In the genomic region with DNA sequence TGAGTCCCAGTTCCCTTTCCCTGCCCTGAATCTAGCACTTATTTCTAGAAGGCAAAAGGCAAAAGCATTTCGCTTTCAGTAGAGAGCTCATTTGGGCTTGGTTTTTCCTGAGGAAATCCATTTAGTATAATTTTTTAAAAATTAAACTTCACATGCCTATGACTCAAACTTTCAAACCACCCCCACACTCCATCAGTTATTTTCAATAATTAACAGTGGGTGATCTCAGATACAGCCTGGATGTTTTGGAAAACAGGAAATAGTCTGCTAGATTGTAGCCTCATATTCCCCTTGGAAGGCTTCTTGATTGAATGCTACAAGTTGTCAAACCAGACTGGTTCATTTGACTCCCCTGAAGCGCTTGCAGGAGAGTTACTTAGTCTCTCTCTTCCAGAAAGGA, we compare ENCODE assay signal across 22 cellular contexts. TPM values are rescaled to one million over a fixed set of nuclear protein-coding genes. Genes with fewer than 3 reads are reported as not detected.
DNase-seq lines count a peak whose midpoint lies in the region; ATAC-seq and TF ChIP-seq lines count a peak whose summit lies in the region.
"Had no signal": no experiment of that assay in that cellular context is flagged by ENCODE, and none has a peak within 500 bp of the region (broad histone marks: within the 10 kb centered on the region; RNA-seq: fewer than 3 reads in every experiment).

No MANE protein-coding gene starts in this region.

- no peaks in the 10 kb centered on the region for H3K36me3 Mint-ChIP-seq in WTC11
- H3K36me3 Mint-ChIP-seq: CD8-positive, alpha-beta T cell; IgD-negative memory B cell had no signal

- H3K36me3 ChIP-seq in mesodermal cell (ENCODE audit: control insufficient read depth, insufficient read depth, low read length) = peaks cover 18% of the 10 kb centered on the region

- TF ChIP-seq CTCF in WTC11 (IDR thresholded peaks at IDR 0.05) = no peak

- POLR2A ChIA-PET in WTC11 (lab: Charles Lee) = no interaction called here

- peak overlapping the region; percentile 38 for H3K27ac ChIP-seq in mesodermal cell (ENCODE audit: low read depth, low read length, severe bottlenecking)
- H3K27ac ChIP-seq: PC-9, RWPE1, SK-N-MC had no signal

- no peak overlapping the region for H3K4me3 Mint-ChIP-seq in WTC11
- H3K4me3 Mint-ChIP-seq: CD8-positive, alpha-beta T cell; IgD-negative memory B cell had no signal

- no peaks in the 10 kb centered on the region for H3K4me1 Mint-ChIP-seq in WTC11
- H3K4me1 Mint-ChIP-seq: IgD-negative memory B cell had no signal

- H3K27me3 Mint-ChIP-seq in WTC11 (ENCODE audit: low read depth) = no peaks in the 10 kb centered on the region
- H3K27me3 Mint-ChIP-seq: IgD-negative memory B cell had no signal

- DNase-seq in COLO829 (ENCODE audit: low spot score) (peak; percentile 24), LHCN-M2 (ENCODE audit: low read depth) (peak; percentile 26), fibroblast of peridontal ligament (ENCODE audit: extremely low read depth) (peak; percentile 17), GM19238 (ENCODE audit: insufficient read length, low spot score) (no peak), WTC11 (ENCODE audit: low spot score) (no peak), NCI-H2107 (lab: John Stamatoyannopoulos, UW) (no peak)
- DNase-seq: AML-193; C1 segment of cervical spinal cord; Calu3; CD8-positive, alpha-beta T cell; DMS153; NCI-H1417; NCI-H1694 treated with DMSO at 0.1 percent for 48 hours; NCI-H2081 treated with DMSO at 0.1 percent for 48 hours; NCI-H446 treated with DMSO at 0.1 percent for 48 hours; NCI-H526 treated with DMSO at 0.1 percent for 48 hours; PC-9; SHP77 treated with DMSO at 0.1 percent for 48 hours had no signal

- no peak for ATAC-seq in WTC11
- ATAC-seq: CD8-positive, alpha-beta T cell had no signal

- no peaks in the 10 kb centered on the region for H3K9me3 Mint-ChIP-seq in WTC11
- H3K9me3 Mint-ChIP-seq: CD8-positive, alpha-beta T cell had no signal

- WGBS in mesodermal cell (ENCODE audit: insufficient coverage in 2 of 2), 2 experiments = 80 to 100% methylated on average over 1 of the region's 2 CpGs

- H3K27ac Mint-ChIP-seq in WTC11 = no peak overlapping the region
- H3K27ac Mint-ChIP-seq: CD8-positive, alpha-beta T cell; IgD-negative memory B cell had no signal

- H3K4me3 ChIP-seq in mesodermal cell (ENCODE audit: extremely low read depth, insufficient read depth, low read length, poor library complexity, severe bottlenecking) = no peak overlapping the region
- H3K4me3 ChIP-seq: PC-9, SK-N-MC had no signal

- CTCF ChIA-PET in WTC11 (lab: Charles Lee) = interaction anchor here (0.8 to 1.1 kb wide), 2 partner anchors 8 to 597 kb away, joined by 3 to 6 read pairs; no protein-coding TSS in a partner anchor

- peaks cover 24% of the 10 kb centered on the region for H3K4me1 ChIP-seq in mesodermal cell (ENCODE audit: control insufficient read depth, insufficient read depth, low read length, poor library complexity, severe bottlenecking)

- no peaks in the 10 kb centered on the region for H3K9me3 ChIP-seq in mesodermal cell (ENCODE audit: control insufficient read depth, low read length)

TF ChIP-seq in WTC11, 78 proteins besides CTCF, POLR2A, EP300 and RAD21:
- TF ChIP-seq JAZF1 (CRISPR knock-in tag; IDR thresholded peaks at IDR 0.05) = no peak
- TF ChIP-seq ZBTB21 (CRISPR knock-in tag; IDR thresholded peaks at IDR 0.05; ENCODE audit: borderline replicate concordance) = no peak
- TF ChIP-seq, protein P1, sequence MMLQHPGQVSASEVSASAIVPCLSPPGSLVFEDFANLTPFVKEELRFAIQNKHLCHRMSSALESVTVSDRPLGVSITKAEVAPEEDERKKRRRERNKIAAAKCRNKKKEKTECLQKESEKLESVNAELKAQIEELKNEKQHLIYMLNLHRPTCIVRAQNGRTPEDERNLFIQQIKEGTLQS (CRISPR knock-in tag; conservative IDR thresholded peaks at IDR 0.05) = no peak
- TF ChIP-seq, protein P2, sequence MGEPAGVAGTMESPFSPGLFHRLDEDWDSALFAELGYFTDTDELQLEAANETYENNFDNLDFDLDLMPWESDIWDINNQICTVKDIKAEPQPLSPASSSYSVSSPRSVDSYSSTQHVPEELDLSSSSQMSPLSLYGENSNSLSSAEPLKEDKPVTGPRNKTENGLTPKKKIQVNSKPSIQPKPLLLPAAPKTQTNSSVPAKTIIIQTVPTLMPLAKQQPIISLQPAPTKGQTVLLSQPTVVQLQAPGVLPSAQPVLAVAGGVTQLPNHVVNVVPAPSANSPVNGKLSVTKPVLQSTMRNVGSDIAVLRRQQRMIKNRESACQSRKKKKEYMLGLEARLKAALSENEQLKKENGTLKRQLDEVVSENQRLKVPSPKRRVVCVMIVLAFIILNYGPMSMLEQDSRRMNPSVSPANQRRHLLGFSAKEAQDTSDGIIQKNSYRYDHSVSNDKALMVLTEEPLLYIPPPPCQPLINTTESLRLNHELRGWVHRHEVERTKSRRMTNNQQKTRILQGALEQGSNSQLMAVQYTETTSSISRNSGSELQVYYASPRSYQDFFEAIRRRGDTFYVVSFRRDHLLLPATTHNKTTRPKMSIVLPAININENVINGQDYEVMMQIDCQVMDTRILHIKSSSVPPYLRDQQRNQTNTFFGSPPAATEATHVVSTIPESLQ (CRISPR knock-in tag; IDR thresholded peaks at IDR 0.05) = no peak
- no peak for TF ChIP-seq NR2C2 (CRISPR knock-in tag; IDR thresholded peaks at IDR 0.05)

RNA-seq across cellular contexts. Expression of a gene that starts 40.7 kb away (rescaled TPM):
- 11.4 and 12.8 TPM in 2 replicates for total RNA-seq in LHCN-M2 (2014; rRNA removed)
- 1.2 TPM for polyA plus RNA-seq in LHCN-M2 (2012)
- polyA plus RNA-seq in mesodermal cell (2013, experiment 1 of 2) = 29.7 TPM
- 30.9 TPM for polyA plus RNA-seq in mesodermal cell (2013, experiment 2 of 2)
- 9.3 to 14.3 TPM (median 11.8 TPM) in 3 replicates for total RNA-seq in WTC11 (2021)
- total RNA-seq: PC-9 had no signal
- polyA plus RNA-seq: IgD-negative memory B cell had no signal

Comparison
In these comparisons a context has a peak if more than half of its experiments do, and no peak if none do; other contexts are left out.
1. DNase-seq: peak in COLO829 (single experiment), LHCN-M2 (single experiment) and fibroblast of peridontal ligament (single experiment); none in GM19238 (single experiment), WTC11 (single experiment) and NCI-H2107 (single experiment).